In the genomic region with DNA sequence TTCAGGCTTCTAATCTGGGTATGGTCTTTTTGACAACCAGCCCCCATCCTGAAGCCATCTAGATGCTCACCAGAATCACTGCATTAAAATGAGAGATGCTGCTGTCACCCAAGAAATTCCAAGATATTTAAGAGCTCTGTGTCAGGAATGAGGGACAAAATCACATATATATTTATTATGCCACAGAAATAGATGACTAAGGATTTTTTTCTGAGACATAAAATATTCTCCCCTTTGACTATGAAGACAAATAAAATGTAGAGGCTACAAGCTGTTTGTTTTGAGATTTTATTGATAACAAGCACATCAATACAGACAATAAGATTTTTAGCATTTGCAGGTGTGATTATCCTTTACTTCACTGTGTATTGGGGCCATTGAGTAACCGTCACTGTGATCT, we compare ENCODE assay signal across 34 cellular contexts.
"Had no signal": no experiment of that assay in that cellular context is flagged by ENCODE, and none has a peak within 500 bp of the region (broad histone marks: within the 10 kb centered on the region; RNA-seq: fewer than 3 reads in every experiment).

No MANE protein-coding gene starts in this region.

- H3K27me3 ChIP-seq: MG63 had no signal

- H3K4me3 ChIP-seq: MG63 had no signal

- H3K36me3 ChIP-seq: MG63 had no signal

- H3K9me3 ChIP-seq: MG63 had no signal

- DNase-seq: Karpas-422, Kasumi-1, MG63, MM.1S, MV-4-11, NCI-H1048, NCI-H1092, NCI-H1092 treated with DMSO at 0.1 percent for 48 hours, NCI-H1105, NCI-H1105 treated with DMSO at 0.1 percent for 48 hours, NCI-H1417, NCI-H1417 treated with DMSO at 0.1 percent for 48 hours, NCI-H1436, NCI-H1436 treated with DMSO at 0.1 percent for 48 hours, NCI-H146, NCI-H1694, NCI-H1694 treated with DMSO at 0.1 percent for 48 hours, NCI-H187, NCI-H187 treated with DMSO at 0.1 percent for 48 hours, NCI-H1930, NCI-H2029, NCI-H2029 treated with DMSO at 0.1 percent for 48 hours, NCI-H2081, NCI-H2081 treated with DMSO at 0.1 percent for 48 hours, NCI-H2107, NCI-H2171, NCI-H2171 treated with DMSO at 0.1 percent for 48 hours, NCI-H2227 treated with DMSO at 0.1 percent for 48 hours, NCI-H345, NCI-H446, NCI-H446 treated with DMSO at 0.1 percent for 48 hours, NCI-H510A, NCI-H510A treated with DMSO at 0.1 percent for 48 hours, NCI-H524 had no signal
